8 cellular contexts compared by ENCODE assay signal in genomic region chr11:8732276-8732675, GRCh38. TPM values are rescaled to one million over a fixed set of nuclear protein-coding genes. Genes with fewer than 3 reads are reported as not detected.
DNase-seq lines count a peak whose midpoint lies in the region; ATAC-seq, FAIRE-seq and TF ChIP-seq lines count a peak whose summit lies in the region.

No MANE protein-coding gene starts in this region.

- H3K27ac ChIP-seq in pancreas, result peak overlapping the region; percentile 3 to 72 (median 41)

- 44 to 52% methylated on average over 3 of the region's 3 CpGs for WGBS in pancreas, 2 donors

- H3K9me3 Mint-ChIP-seq in activated naive CD8-positive, alpha-beta T cell treated with anti-CD3 and anti-CD28 coated beads, Interleukin-2, amount 10 ng/mL, durations not matched to agents 7 days and 5 days, result no peaks in the 10 kb centered on the region

- H3K27ac Mint-ChIP-seq in activated naive CD8-positive, alpha-beta T cell treated with anti-CD3 and anti-CD28 coated beads, Interleukin-2, amount 10 ng/mL, durations not matched to agents 7 days and 5 days, result no peak overlapping the region

- peaks cover 3% of the 10 kb centered on the region for H3K27me3 Mint-ChIP-seq in activated naive CD8-positive, alpha-beta T cell treated with anti-CD3 and anti-CD28 coated beads, Interleukin-2, amount 10 ng/mL, durations not matched to agents 7 days and 5 days

- DNase-seq in activated naive CD8-positive, alpha-beta T cell treated with anti-CD3 and anti-CD28 coated beads, Interleukin-2, amount 10 ng/mL, durations not matched to agents 7 days and 5 days, result no peak
- DNase-seq in pancreas (no peak), T1000 (lab: John Stamatoyannopoulos, UW) (no peak), NCI-H1436 treated with DMSO at 0.1 percent for 48 hours (lab: John Stamatoyannopoulos, UW) (no peak), midbrain (lab: John Stamatoyannopoulos, UW) (no peak)
- no peak for DNase-seq in activated CD8-positive, alpha-beta memory T cell treated with anti-CD3 and anti-CD28 coated beads for 24 hours

- H3K36me3 Mint-ChIP-seq in activated naive CD8-positive, alpha-beta T cell treated with anti-CD3 and anti-CD28 coated beads, Interleukin-2, amount 10 ng/mL, durations not matched to agents 7 days and 5 days, result no peaks in the 10 kb centered on the region

- H3K4me1 Mint-ChIP-seq in activated naive CD8-positive, alpha-beta T cell treated with anti-CD3 and anti-CD28 coated beads, Interleukin-2, amount 10 ng/mL, durations not matched to agents 7 days and 5 days, result peaks cover 4% of the 10 kb centered on the region

- ATAC-seq in GM18520 (IDR thresholded peaks at IDR 0.05; ENCODE audit: unreplicated experiment) (peak; percentile 74), HG02943 (IDR thresholded peaks at IDR 0.05; ENCODE audit: low read depth, unreplicated experiment) (peak; percentile 95), pancreas (peak; percentile 13 to 63 (median 40))
- ATAC-seq in activated naive CD8-positive, alpha-beta T cell treated with anti-CD3 and anti-CD28 coated beads, Interleukin-2, amount 10 ng/mL, durations not matched to agents 7 days and 5 days (ENCODE audit: low read depth), result peak; percentile 10

- intact Hi-C loops in pancreas (cut with DNase I), result no loop called here

- TF ChIP-seq CTCF in pancreas (IDR thresholded peaks at IDR 0.05), result no peak

- POLR2A ChIA-PET in activated naive CD8-positive, alpha-beta T cell treated with anti-CD3 and anti-CD28 coated beads, Interleukin-2, amount 10 ng/mL, durations not matched to agents 7 days and 5 days (lab: Charles Lee), result no interaction called here

- no peaks in the 10 kb centered on the region for H3K27me3 ChIP-seq in pancreas

- peaks cover 21% of the 10 kb centered on the region in 3 donors for H3K4me1 ChIP-seq in pancreas

- no peak overlapping the region for H3K4me3 ChIP-seq in pancreas

- FAIRE-seq in pancreas (lab: Jason Lieb, UNC), result no peak

- H3K9me3 ChIP-seq in pancreas, result no peaks in the 10 kb centered on the region

- no peak overlapping the region for H3K4me3 Mint-ChIP-seq in activated naive CD8-positive, alpha-beta T cell treated with anti-CD3 and anti-CD28 coated beads, Interleukin-2, amount 10 ng/mL, durations not matched to agents 7 days and 5 days

- H3K36me3 ChIP-seq in pancreas, result peaks cover 0 to 13% (median 0%) of the 10 kb centered on the region in 3 donors

RNA-seq across cellular contexts. Expression of gene RPL27A, which starts 49.7 kb away (rescaled TPM):
- 1,000 to 10,000 TPM in 1 of 2 experiments, 100 to 1,000 TPM in 1; 981 to 1,044 TPM for total RNA-seq in activated naive CD8-positive, alpha-beta T cell treated with anti-CD3 and anti-CD28 coated beads, Interleukin-2, amount 10 ng/mL, durations not matched to agents 7 days and 5 days
- total RNA-seq in pancreas, result 100 to 1,000 TPM; 321 to 659 (median 517) TPM
- polyA plus RNA-seq in pancreas, result 1,000 to 10,000 TPM; 1,317 to 2,393 TPM

RNA-seq across cellular contexts. Expression of gene TRIM66, which starts 49.8 kb away (rescaled TPM):
- 10 to 100 TPM; 35.3 to 35.8 TPM for total RNA-seq in activated naive CD8-positive, alpha-beta T cell treated with anti-CD3 and anti-CD28 coated beads, Interleukin-2, amount 10 ng/mL, durations not matched to agents 7 days and 5 days
- total RNA-seq in pancreas, result 10 to 100 TPM in 1 of 6 donors, 1 to 10 TPM in 5; 4.1 to 13.1 (median 9.8) TPM
- polyA plus RNA-seq in pancreas, result 10 to 100 TPM in 1 of 2 donors, 1 to 10 TPM in 1; 6.1 to 12.2 TPM

Comparison
In these comparisons a context has a peak if more than half of its experiments do, and no peak if none do; other contexts are left out.
1. ATAC-seq: peak in every context shown above with its lines; median percentile 95 in HG02943; 74 in GM18520; 40 in pancreas; 10 in activated naive CD8-positive, alpha-beta T cell treated with anti-CD3 and anti-CD28 coated beads, Interleukin-2, amount 10 ng/mL, durations not matched to agents 7 days and 5 days.